In genomic region chr7:91527460-91527859, GRCh38 we compare ENCODE assay signal across 23 cellular contexts.
DNase-seq lines count a peak whose midpoint lies in the region; ATAC-seq and TF ChIP-seq lines count a peak whose summit lies in the region.
"Had no signal": no experiment of that assay in that cellular context is flagged by ENCODE, and none has a peak within 500 bp of the region (broad histone marks: within the 10 kb centered on the region; RNA-seq: fewer than 3 reads in every experiment).

No MANE protein-coding gene starts in this region.

- intact Hi-C loops in lower leg skin (cut with DNase I; ENCODE audit: low total_unique reads) = no loop called here

- DNase-seq in ELF-1 (ENCODE audit: low read depth, low spot score) (peak; percentile 6), OCI-M1 (lab: John Stamatoyannopoulos, UW) (peak; percentile 70), WTC11 (ENCODE audit: low spot score) (no peak), NCI-H1694 (lab: John Stamatoyannopoulos, UW) (no peak), lower leg skin (ENCODE audit: low spot score in 2 of 2) (no peak), DMS 273 (lab: John Stamatoyannopoulos, UW; ENCODE audit: unreplicated experiment) (no peak), pons (ENCODE audit: low spot score) (no peak)
- DNase-seq: DND-41, GOT3, Karpas-422, MG63, NCI-H1048, NCI-H1436, NCI-H1930, NCI-H510A, SHP77, SW 1271 had no signal

- WGBS in lower leg skin, 2 donors = 75 to 84% methylated on average over 5 of the region's 5 CpGs

- TF ChIP-seq CTCF in WTC11 (IDR thresholded peaks at IDR 0.05) = no peak
- no peak for TF ChIP-seq CTCF in lower leg skin (IDR thresholded peaks at IDR 0.05)

- peaks cover 11% of the 10 kb centered on the region for H3K36me3 Mint-ChIP-seq in WTC11

- CTCF ChIA-PET in WTC11 (lab: Charles Lee) = no interaction called here

- peaks cover 29% of the 10 kb centered on the region for H3K9me3 Mint-ChIP-seq in WTC11

- H3K4me3 Mint-ChIP-seq in WTC11 = no peak overlapping the region
- H3K4me3 Mint-ChIP-seq: B cell, IgD-negative memory B cell had no signal

- H3K4me1 Mint-ChIP-seq in WTC11 = peaks cover 11% of the 10 kb centered on the region
- H3K4me1 Mint-ChIP-seq: B cell, IgD-negative memory B cell had no signal

- H3K4me3 ChIP-seq in lower leg skin (ENCODE audit: low read depth, poor library complexity, severe bottlenecking) = no peak overlapping the region
- H3K4me3 ChIP-seq: A549, MG63, SK-N-MC had no signal

- H3K27me3 Mint-ChIP-seq in WTC11 (ENCODE audit: low read depth) = no peaks in the 10 kb centered on the region; the same call in 1 of the 2 replicates
- H3K27me3 Mint-ChIP-seq: B cell had no signal

- no peak overlapping the region for H3K27ac Mint-ChIP-seq in WTC11
- H3K27ac Mint-ChIP-seq: B cell, IgD-negative memory B cell had no signal

- ATAC-seq in WTC11 (peak; percentile 36; the same call in 1 of the 2 replicates), esophagus mucosa (peak; percentile 84)
- ATAC-seq: A549, HCT116 had no signal

- POLR2A ChIA-PET in WTC11 (lab: Charles Lee) = interaction anchor here (0.7 kb wide), 1 partner anchor 1094 kb away, joined by 3 read pairs; no protein-coding TSS in a partner anchor

- no peak for TF ChIP-seq POLR2A in lower leg skin (IDR thresholded peaks at IDR 0.05)

TF ChIP-seq in WTC11, 78 proteins besides CTCF, POLR2A, EP300 and RAD21:
- no peak for TF ChIP-seq TCF7 (CRISPR knock-in tag; IDR thresholded peaks at IDR 0.05; ENCODE audit: low read depth)
- no peak for TF ChIP-seq GTF2I (CRISPR knock-in tag; conservative IDR thresholded peaks at IDR 0.05)
- no peak for TF ChIP-seq SOX15 (CRISPR knock-in tag; IDR thresholded peaks at IDR 0.05)
- TF ChIP-seq ZMAT4 (CRISPR knock-in tag; IDR thresholded peaks at IDR 0.05) = no peak
- TF ChIP-seq CREB1 (CRISPR knock-in tag; IDR thresholded peaks at IDR 0.05) = no peak
- TF ChIP-seq MAX (CRISPR knock-in tag; IDR thresholded peaks at IDR 0.05) = no peak
- no peak for TF ChIP-seq CREM (CRISPR knock-in tag; IDR thresholded peaks at IDR 0.05)
- TF ChIP-seq, protein P1, sequence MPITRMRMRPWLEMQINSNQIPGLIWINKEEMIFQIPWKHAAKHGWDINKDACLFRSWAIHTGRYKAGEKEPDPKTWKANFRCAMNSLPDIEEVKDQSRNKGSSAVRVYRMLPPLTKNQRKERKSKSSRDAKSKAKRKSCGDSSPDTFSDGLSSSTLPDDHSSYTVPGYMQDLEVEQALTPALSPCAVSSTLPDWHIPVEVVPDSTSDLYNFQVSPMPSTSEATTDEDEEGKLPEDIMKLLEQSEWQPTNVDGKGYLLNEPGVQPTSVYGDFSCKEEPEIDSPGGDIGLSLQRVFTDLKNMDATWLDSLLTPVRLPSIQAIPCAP (CRISPR knock-in tag; IDR thresholded peaks at IDR 0.05) = no peak
- TF ChIP-seq NFYB (CRISPR knock-in tag; conservative IDR thresholded peaks at IDR 0.05; ENCODE audit: low read depth) = no peak
- no peak for TF ChIP-seq KAT7 (CRISPR knock-in tag; IDR thresholded peaks at IDR 0.05; ENCODE audit: borderline replicate concordance)
- no peak for TF ChIP-seq ZNF317 (CRISPR knock-in tag; IDR thresholded peaks at IDR 0.05; ENCODE audit: borderline replicate concordance, low read depth)
- TF ChIP-seq MYBL2 (CRISPR knock-in tag; IDR thresholded peaks at IDR 0.05) = no peak
- TF ChIP-seq, protein P2, sequence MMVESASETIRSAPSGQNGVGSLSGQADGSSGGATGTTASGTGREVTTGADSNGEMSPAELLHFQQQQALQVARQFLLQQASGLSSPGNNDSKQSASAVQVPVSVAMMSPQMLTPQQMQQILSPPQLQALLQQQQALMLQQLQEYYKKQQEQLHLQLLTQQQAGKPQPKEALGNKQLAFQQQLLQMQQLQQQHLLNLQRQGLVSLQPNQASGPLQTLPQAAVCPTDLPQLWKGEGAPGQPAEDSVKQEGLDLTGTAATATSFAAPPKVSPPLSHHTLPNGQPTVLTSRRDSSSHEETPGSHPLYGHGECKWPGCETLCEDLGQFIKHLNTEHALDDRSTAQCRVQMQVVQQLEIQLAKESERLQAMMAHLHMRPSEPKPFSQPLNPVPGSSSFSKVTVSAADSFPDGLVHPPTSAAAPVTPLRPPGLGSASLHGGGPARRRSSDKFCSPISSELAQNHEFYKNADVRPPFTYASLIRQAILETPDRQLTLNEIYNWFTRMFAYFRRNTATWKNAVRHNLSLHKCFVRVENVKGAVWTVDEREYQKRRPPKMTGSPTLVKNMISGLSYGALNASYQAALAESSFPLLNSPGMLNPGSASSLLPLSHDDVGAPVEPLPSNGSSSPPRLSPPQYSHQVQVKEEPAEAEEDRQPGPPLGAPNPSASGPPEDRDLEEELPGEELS (CRISPR knock-in tag; IDR thresholded peaks at IDR 0.05) = no peak
- TF ChIP-seq GABPB1 (CRISPR knock-in tag; IDR thresholded peaks at IDR 0.05) = no peak
- no peak for TF ChIP-seq SP1 (CRISPR knock-in tag; conservative IDR thresholded peaks at IDR 0.05)
- no peak for TF ChIP-seq TP53 (CRISPR knock-in tag; IDR thresholded peaks at IDR 0.05)

Comparison
In these comparisons a context has a peak if more than half of its experiments do, and no peak if none do; other contexts are left out.
1. DNase-seq: peak in ELF-1 (single experiment) and OCI-M1 (single experiment); none in WTC11 (single experiment), NCI-H1694 (single experiment), lower leg skin (0 of 2), DMS 273 (single experiment) and pons (single experiment).